ENCODE assay signal across 15 cellular contexts in genomic region chr1:210669951-210670350, GRCh38.
DNase-seq lines count a peak whose midpoint lies in the region; ATAC-seq and TF ChIP-seq lines count a peak whose summit lies in the region.
"Had no signal": no experiment of that assay in that cellular context is flagged by ENCODE, and none has a peak within 500 bp of the region (broad histone marks: within the 10 kb centered on the region; RNA-seq: fewer than 3 reads in every experiment).

No MANE protein-coding gene starts in this region.

- H3K27ac Mint-ChIP-seq in stimulated activated effector memory CD8-positive, alpha-beta T cell treated with anti-CD3 and anti-CD28 coated beads, Interleukin-12 subunit alpha, Interleukin-12 subunit beta, amount 100 ng/mL, for 72 hours = no peak overlapping the region
- no peak overlapping the region for H3K27ac Mint-ChIP-seq in osteocyte (ENCODE audit: unreplicated experiment)

- DNase-seq in NCI-H1092 treated with DMSO at 0.1 percent for 48 hours (lab: John Stamatoyannopoulos, UW) = peak; percentile 67
- no peak for DNase-seq in NCI-H1092 (lab: John Stamatoyannopoulos, UW)
- DNase-seq in SHP77 (lab: John Stamatoyannopoulos, UW) = peak; percentile 25 to 39
- DNase-seq in SHP77 treated with DMSO at 0.1 percent for 48 hours (lab: John Stamatoyannopoulos, UW) = no peak
- DNase-seq in NCI-H510A treated with DMSO at 0.1 percent for 48 hours (lab: John Stamatoyannopoulos, UW) = peak; percentile 31
- DNase-seq in stimulated activated effector memory CD8-positive, alpha-beta T cell treated with anti-CD3 and anti-CD28 coated beads, Interleukin-12 subunit alpha, Interleukin-12 subunit beta, amount 100 ng/mL, for 72 hours (ENCODE audit: low spot score in 2 of 2) = no peak
- no peak for DNase-seq in osteocyte (ENCODE audit: extremely low spot score, unreplicated experiment)
- no peak for DNase-seq in omental fat pad (ENCODE audit: low spot score)
- DNase-seq: CD8-positive, alpha-beta memory T cell; DMS79; HCEC 1CT; IMR-90; Kasumi-1; NCI-H1436; PC-9 had no signal

- H3K36me3 Mint-ChIP-seq in stimulated activated effector memory CD8-positive, alpha-beta T cell treated with anti-CD3 and anti-CD28 coated beads, Interleukin-12 subunit alpha, Interleukin-12 subunit beta, amount 100 ng/mL, for 72 hours = no peaks in the 10 kb centered on the region
- no peaks in the 10 kb centered on the region for H3K36me3 Mint-ChIP-seq in osteocyte (ENCODE audit: unreplicated experiment)

- no peaks in the 10 kb centered on the region for H3K4me1 Mint-ChIP-seq in stimulated activated effector memory CD8-positive, alpha-beta T cell treated with anti-CD3 and anti-CD28 coated beads, Interleukin-12 subunit alpha, Interleukin-12 subunit beta, amount 100 ng/mL, for 72 hours
- no peaks in the 10 kb centered on the region for H3K4me1 Mint-ChIP-seq in osteocyte (ENCODE audit: unreplicated experiment)
- H3K4me1 Mint-ChIP-seq: CD8-positive, alpha-beta memory T cell had no signal

- no peak for TF ChIP-seq CTCF in osteocyte (IDR thresholded peaks at IDR 0.05)
- TF ChIP-seq CTCF in omental fat pad (IDR thresholded peaks at IDR 0.05) = no peak

- H3K9me3 Mint-ChIP-seq in stimulated activated effector memory CD8-positive, alpha-beta T cell treated with anti-CD3 and anti-CD28 coated beads, Interleukin-12 subunit alpha, Interleukin-12 subunit beta, amount 100 ng/mL, for 72 hours = no peaks in the 10 kb centered on the region
- H3K9me3 Mint-ChIP-seq in osteocyte (ENCODE audit: unreplicated experiment) = no peaks in the 10 kb centered on the region
- H3K9me3 Mint-ChIP-seq: CD8-positive, alpha-beta memory T cell had no signal

- H3K4me3 Mint-ChIP-seq in stimulated activated effector memory CD8-positive, alpha-beta T cell treated with anti-CD3 and anti-CD28 coated beads, Interleukin-12 subunit alpha, Interleukin-12 subunit beta, amount 100 ng/mL, for 72 hours = no peak overlapping the region
- H3K4me3 Mint-ChIP-seq in osteocyte (ENCODE audit: unreplicated experiment) = no peak overlapping the region
- H3K4me3 Mint-ChIP-seq: CD8-positive, alpha-beta memory T cell had no signal

- peak; percentile 12 for ATAC-seq in stimulated activated effector memory CD8-positive, alpha-beta T cell treated with anti-CD3 and anti-CD28 coated beads, Interleukin-12 subunit alpha, Interleukin-12 subunit beta, amount 100 ng/mL, for 72 hours
- ATAC-seq in omental fat pad (ENCODE audit: low FRiP score) = no peak

- no peaks in the 10 kb centered on the region for H3K27me3 Mint-ChIP-seq in osteocyte (ENCODE audit: unreplicated experiment)

Comparison
In these comparisons a context has a peak if more than half of its experiments do, and no peak if none do; other contexts are left out.
1. DNase-seq: peak in NCI-H1092 treated with DMSO at 0.1 percent for 48 hours (single experiment), SHP77 (2 of 2) and NCI-H510A treated with DMSO at 0.1 percent for 48 hours (single experiment); none in NCI-H1092 (single experiment), SHP77 treated with DMSO at 0.1 percent for 48 hours (single experiment), stimulated activated effector memory CD8-positive, alpha-beta T cell treated with anti-CD3 and anti-CD28 coated beads, Interleukin-12 subunit alpha, Interleukin-12 subunit beta, amount 100 ng/mL, for 72 hours (0 of 2), osteocyte (single experiment) and omental fat pad (single experiment).